Comparison of ENCODE assay signal across 17 cellular contexts in the genomic region with DNA sequence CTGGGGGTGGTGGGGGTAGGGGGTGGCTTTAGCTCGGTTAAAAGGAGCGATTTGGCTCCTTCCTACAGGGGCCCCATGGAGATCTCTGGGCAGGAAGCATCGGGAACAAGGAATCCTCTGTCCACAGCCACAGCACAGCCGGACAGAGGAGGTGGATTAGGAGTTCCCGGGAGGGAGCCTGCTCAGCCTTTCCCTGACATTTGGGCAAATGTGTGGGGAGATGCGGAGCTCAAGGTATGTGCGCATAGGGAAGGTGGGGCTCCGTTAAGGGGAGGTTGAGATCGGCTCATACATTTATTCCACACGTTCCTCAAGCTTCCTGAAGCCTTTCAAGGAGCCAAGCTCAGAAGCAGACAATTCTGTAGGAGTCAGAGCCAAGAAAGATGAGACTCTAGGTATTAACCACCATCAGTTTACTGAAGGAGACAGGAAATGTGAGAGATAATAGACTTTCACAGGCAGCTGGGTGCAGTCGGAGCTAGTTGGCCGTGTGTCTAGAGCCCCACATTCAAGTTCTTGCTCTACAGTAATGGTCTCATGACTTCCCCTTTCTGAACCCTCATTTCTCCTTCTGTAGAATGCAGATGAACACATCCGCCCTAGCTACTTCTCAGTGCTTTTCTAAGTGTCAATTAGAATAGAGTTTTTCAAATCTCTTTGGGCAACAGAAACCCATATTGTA. TPM values are rescaled to one million over a fixed set of nuclear protein-coding genes. Genes with fewer than 3 reads are reported as not detected.
DNase-seq lines count a peak whose midpoint lies in the region; ATAC-seq and TF ChIP-seq lines count a peak whose summit lies in the region.
"Had no signal": no experiment of that assay in that cellular context is flagged by ENCODE, and none has a peak within 500 bp of the region (broad histone marks: within the 10 kb centered on the region; RNA-seq: fewer than 3 reads in every experiment).

No MANE protein-coding gene starts in this region.

- no peak for TF ChIP-seq CTCF in GM13976 (IDR thresholded peaks at IDR 0.05; ENCODE audit: borderline replicate concordance, control extremely low read depth, extremely low read depth, insufficient read depth, missing control alignments)
- TF ChIP-seq CTCF in WTC11 (IDR thresholded peaks at IDR 0.05) = no peak
- TF ChIP-seq CTCF in neural crest cell (conservative IDR thresholded peaks at IDR 0.05) = no peak

- H3K27ac Mint-ChIP-seq in WTC11 (no peak overlapping the region), neural crest cell (ENCODE audit: unreplicated experiment) (peak overlapping the region; percentile 92)
- H3K27ac Mint-ChIP-seq: activated T-cell treated with anti-CD3 and anti-CD28 coated beads, Interleukin-2, amount 50 U/mL, for 72 hours had no signal

- peaks cover 8% of the 10 kb centered on the region for H3K27me3 Mint-ChIP-seq in WTC11 (ENCODE audit: low read depth)
- no peaks in the 10 kb centered on the region for H3K27me3 Mint-ChIP-seq in neural crest cell (ENCODE audit: low read depth)

- POLR2A ChIA-PET in WTC11 (lab: Charles Lee) = interaction anchor here (0.6 kb wide), 1 partner anchor 104 kb away, joined by 7 read pairs; no protein-coding TSS in a partner anchor

- ATAC-seq in WTC11 (peak; percentile 72), HG02678 (IDR thresholded peaks at IDR 0.05; ENCODE audit: unreplicated experiment) (no peak)
- ATAC-seq: activated CD4-positive, CD25-positive, alpha-beta regulatory T cell treated with anti-CD3 and anti-CD28 coated beads, Interleukin-2, amount 50 U/mL, for 24 hours; activated T-cell treated with anti-CD3 and anti-CD28 coated beads, Interleukin-2, amount 50 U/mL, for 72 hours; stimulated activated naive CD8-positive, alpha-beta T cell treated with anti-CD3 and anti-CD28 coated beads, Interleukin-15, Interleukin-2, amounts not matched to agents 100 U/mL and 50 U/mL, for 24 hours had no signal

- H3K4me1 Mint-ChIP-seq in WTC11 = peaks cover 41% of the 10 kb centered on the region
- peaks cover 35% of the 10 kb centered on the region for H3K4me1 Mint-ChIP-seq in neural crest cell

- DNase-seq in GM13976 (ENCODE audit: low spot score) (peak; percentile 55), Kasumi-1 (lab: John Stamatoyannopoulos, UW) (peak; percentile 86 to 88), WTC11 (ENCODE audit: low spot score) (no peak), neural crest cell (ENCODE audit: low read depth, low spot score) (no peak), ureter (ENCODE audit: low spot score) (no peak), kidney glomerular epithelial cell (lab: John Stamatoyannopoulos, UW) (no peak)
- DNase-seq in activated naive CD4-positive, alpha-beta T cell treated with anti-CD3 and anti-CD28 coated beads, Interleukin-2, amount 50 U/mL, for 16 hours = no peak
- DNase-seq: activated T-cell treated with anti-CD3 and anti-CD28 coated beads, Interleukin-2, amount 50 U/mL, for 72 hours; C1 segment of cervical spinal cord; GOT3; hippocampal formation; mesendoderm; NCI-H2171 treated with DMSO at 0.1 percent for 48 hours; stimulated activated CD4-positive, alpha-beta T cell treated with anti-CD3 and anti-CD28 coated beads, Interleukin-4, amount 100 ng/mL, for 1 hour; stimulated activated naive CD8-positive, alpha-beta T cell treated with anti-CD3 and anti-CD28 coated beads, Interleukin-15, Interleukin-2, amounts not matched to agents 100 U/mL and 50 U/mL, for 24 hours had no signal

- in situ Hi-C loops in GM13976 (cut with MboI; ENCODE audit: low sequenced_read_pairs, unreplicated experiment) = no loop called here

- H3K4me3 Mint-ChIP-seq in WTC11 (no peak overlapping the region), neural crest cell (peak overlapping the region; percentile 29)
- H3K4me3 Mint-ChIP-seq: activated T-cell treated with anti-CD3 and anti-CD28 coated beads, Interleukin-2, amount 50 U/mL, for 72 hours had no signal

- CTCF ChIA-PET in WTC11 (lab: Charles Lee) = interaction anchor here (1.2 to 4.9 kb wide), 6 partner anchors 16 to 159 kb away, joined by 3 to 40 read pairs (median 5); a partner anchor contains a TSS

- no peaks in the 10 kb centered on the region for H3K9me3 Mint-ChIP-seq in WTC11
- no peaks in the 10 kb centered on the region for H3K9me3 Mint-ChIP-seq in neural crest cell
- H3K9me3 Mint-ChIP-seq: activated T-cell treated with anti-CD3 and anti-CD28 coated beads, Interleukin-2, amount 50 U/mL, for 72 hours had no signal

- H3K36me3 Mint-ChIP-seq in WTC11 (no peaks in the 10 kb centered on the region), neural crest cell (ENCODE audit: low read depth) (no peaks in the 10 kb centered on the region)

TF ChIP-seq in WTC11, 78 proteins besides CTCF, POLR2A, EP300 and RAD21 (continues in another document):
- no peak for TF ChIP-seq HMGA2 (CRISPR knock-in tag; IDR thresholded peaks at IDR 0.05)
- TF ChIP-seq, protein P1, sequence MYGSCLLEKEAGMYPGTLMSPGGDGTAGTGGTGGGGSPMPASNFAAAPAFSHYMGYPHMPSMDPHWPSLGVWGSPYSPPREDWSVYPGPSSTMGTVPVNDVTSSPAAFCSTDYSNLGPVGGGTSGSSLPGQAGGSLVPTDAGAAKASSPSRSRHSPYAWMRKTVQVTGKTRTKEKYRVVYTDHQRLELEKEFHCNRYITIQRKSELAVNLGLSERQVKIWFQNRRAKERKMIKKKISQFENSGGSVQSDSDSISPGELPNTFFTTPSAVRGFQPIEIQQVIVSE (CRISPR knock-in tag; IDR thresholded peaks at IDR 0.05; ENCODE audit: borderline replicate concordance) = no peak
- TF ChIP-seq SMAD4 (CRISPR knock-in tag; IDR thresholded peaks at IDR 0.05) = no peak
- TF ChIP-seq, protein P2, sequence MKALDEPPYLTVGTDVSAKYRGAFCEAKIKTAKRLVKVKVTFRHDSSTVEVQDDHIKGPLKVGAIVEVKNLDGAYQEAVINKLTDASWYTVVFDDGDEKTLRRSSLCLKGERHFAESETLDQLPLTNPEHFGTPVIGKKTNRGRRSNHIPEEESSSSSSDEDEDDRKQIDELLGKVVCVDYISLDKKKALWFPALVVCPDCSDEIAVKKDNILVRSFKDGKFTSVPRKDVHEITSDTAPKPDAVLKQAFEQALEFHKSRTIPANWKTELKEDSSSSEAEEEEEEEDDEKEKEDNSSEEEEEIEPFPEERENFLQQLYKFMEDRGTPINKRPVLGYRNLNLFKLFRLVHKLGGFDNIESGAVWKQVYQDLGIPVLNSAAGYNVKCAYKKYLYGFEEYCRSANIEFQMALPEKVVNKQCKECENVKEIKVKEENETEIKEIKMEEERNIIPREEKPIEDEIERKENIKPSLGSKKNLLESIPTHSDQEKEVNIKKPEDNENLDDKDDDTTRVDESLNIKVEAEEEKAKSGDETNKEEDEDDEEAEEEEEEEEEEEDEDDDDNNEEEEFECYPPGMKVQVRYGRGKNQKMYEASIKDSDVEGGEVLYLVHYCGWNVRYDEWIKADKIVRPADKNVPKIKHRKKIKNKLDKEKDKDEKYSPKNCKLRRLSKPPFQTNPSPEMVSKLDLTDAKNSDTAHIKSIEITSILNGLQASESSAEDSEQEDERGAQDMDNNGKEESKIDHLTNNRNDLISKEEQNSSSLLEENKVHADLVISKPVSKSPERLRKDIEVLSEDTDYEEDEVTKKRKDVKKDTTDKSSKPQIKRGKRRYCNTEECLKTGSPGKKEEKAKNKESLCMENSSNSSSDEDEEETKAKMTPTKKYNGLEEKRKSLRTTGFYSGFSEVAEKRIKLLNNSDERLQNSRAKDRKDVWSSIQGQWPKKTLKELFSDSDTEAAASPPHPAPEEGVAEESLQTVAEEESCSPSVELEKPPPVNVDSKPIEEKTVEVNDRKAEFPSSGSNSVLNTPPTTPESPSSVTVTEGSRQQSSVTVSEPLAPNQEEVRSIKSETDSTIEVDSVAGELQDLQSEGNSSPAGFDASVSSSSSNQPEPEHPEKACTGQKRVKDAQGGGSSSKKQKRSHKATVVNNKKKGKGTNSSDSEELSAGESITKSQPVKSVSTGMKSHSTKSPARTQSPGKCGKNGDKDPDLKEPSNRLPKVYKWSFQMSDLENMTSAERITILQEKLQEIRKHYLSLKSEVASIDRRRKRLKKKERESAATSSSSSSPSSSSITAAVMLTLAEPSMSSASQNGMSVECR (CRISPR knock-in tag; IDR thresholded peaks at IDR 0.05; ENCODE audit: borderline replicate concordance) = no peak
- TF ChIP-seq MXD4 (CRISPR knock-in tag; IDR thresholded peaks at IDR 0.05; ENCODE audit: borderline replicate concordance) = no peak
- TF ChIP-seq, protein P3, sequence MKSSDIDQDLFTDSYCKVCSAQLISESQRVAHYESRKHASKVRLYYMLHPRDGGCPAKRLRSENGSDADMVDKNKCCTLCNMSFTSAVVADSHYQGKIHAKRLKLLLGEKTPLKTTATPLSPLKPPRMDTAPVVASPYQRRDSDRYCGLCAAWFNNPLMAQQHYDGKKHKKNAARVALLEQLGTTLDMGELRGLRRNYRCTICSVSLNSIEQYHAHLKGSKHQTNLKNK (CRISPR knock-in tag; IDR thresholded peaks at IDR 0.05) = no peak
- no peak for TF ChIP-seq TCF7 (CRISPR knock-in tag; IDR thresholded peaks at IDR 0.05; ENCODE audit: low read depth)
- TF ChIP-seq MYBL2 (CRISPR knock-in tag; IDR thresholded peaks at IDR 0.05) = no peak
- TF ChIP-seq NFE2L1 (CRISPR knock-in tag; IDR thresholded peaks at IDR 0.05) = no peak
- no peak for TF ChIP-seq CREB1 (CRISPR knock-in tag; IDR thresholded peaks at IDR 0.05)
- no peak for TF ChIP-seq RELA (CRISPR knock-in tag; IDR thresholded peaks at IDR 0.05; ENCODE audit: borderline replicate concordance)
- no peak for TF ChIP-seq IRF2 (CRISPR knock-in tag; IDR thresholded peaks at IDR 0.05; ENCODE audit: borderline replicate concordance, low read depth)
- TF ChIP-seq, protein P4, sequence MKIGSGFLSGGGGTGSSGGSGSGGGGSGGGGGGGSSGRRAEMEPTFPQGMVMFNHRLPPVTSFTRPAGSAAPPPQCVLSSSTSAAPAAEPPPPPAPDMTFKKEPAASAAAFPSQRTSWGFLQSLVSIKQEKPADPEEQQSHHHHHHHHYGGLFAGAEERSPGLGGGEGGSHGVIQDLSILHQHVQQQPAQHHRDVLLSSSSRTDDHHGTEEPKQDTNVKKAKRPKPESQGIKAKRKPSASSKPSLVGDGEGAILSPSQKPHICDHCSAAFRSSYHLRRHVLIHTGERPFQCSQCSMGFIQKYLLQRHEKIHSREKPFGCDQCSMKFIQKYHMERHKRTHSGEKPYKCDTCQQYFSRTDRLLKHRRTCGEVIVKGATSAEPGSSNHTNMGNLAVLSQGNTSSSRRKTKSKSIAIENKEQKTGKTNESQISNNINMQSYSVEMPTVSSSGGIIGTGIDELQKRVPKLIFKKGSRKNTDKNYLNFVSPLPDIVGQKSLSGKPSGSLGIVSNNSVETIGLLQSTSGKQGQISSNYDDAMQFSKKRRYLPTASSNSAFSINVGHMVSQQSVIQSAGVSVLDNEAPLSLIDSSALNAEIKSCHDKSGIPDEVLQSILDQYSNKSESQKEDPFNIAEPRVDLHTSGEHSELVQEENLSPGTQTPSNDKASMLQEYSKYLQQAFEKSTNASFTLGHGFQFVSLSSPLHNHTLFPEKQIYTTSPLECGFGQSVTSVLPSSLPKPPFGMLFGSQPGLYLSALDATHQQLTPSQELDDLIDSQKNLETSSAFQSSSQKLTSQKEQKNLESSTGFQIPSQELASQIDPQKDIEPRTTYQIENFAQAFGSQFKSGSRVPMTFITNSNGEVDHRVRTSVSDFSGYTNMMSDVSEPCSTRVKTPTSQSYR (CRISPR knock-in tag; IDR thresholded peaks at IDR 0.05) = no peak

RNA-seq across cellular contexts. Expression of a gene that starts 40.8 kb away (rescaled TPM):
- 37.7 to 38.7 TPM (median 38.1 TPM) in 3 replicates for total RNA-seq in WTC11 (2021)
- 30.6 and 33.1 TPM in 2 replicates for total RNA-seq in neural crest cell
- 165 TPM for total RNA-seq in ureter

Comparison
In these comparisons a context has a peak if more than half of its experiments do, and no peak if none do; other contexts are left out.
1. DNase-seq: peak in GM13976 (single experiment) and Kasumi-1 (2 of 2); none in WTC11 (single experiment), neural crest cell (single experiment), ureter (single experiment), activated naive CD4-positive, alpha-beta T cell treated with anti-CD3 and anti-CD28 coated beads, Interleukin-2, amount 50 U/mL, for 16 hours (single experiment) and kidney glomerular epithelial cell (single experiment).